1 cellular context compared by ENCODE assay signal in genomic region chr13:96053003-96053703, GRCh38.
TF ChIP-seq lines count a peak whose summit lies in the region.

A gene with protein sequence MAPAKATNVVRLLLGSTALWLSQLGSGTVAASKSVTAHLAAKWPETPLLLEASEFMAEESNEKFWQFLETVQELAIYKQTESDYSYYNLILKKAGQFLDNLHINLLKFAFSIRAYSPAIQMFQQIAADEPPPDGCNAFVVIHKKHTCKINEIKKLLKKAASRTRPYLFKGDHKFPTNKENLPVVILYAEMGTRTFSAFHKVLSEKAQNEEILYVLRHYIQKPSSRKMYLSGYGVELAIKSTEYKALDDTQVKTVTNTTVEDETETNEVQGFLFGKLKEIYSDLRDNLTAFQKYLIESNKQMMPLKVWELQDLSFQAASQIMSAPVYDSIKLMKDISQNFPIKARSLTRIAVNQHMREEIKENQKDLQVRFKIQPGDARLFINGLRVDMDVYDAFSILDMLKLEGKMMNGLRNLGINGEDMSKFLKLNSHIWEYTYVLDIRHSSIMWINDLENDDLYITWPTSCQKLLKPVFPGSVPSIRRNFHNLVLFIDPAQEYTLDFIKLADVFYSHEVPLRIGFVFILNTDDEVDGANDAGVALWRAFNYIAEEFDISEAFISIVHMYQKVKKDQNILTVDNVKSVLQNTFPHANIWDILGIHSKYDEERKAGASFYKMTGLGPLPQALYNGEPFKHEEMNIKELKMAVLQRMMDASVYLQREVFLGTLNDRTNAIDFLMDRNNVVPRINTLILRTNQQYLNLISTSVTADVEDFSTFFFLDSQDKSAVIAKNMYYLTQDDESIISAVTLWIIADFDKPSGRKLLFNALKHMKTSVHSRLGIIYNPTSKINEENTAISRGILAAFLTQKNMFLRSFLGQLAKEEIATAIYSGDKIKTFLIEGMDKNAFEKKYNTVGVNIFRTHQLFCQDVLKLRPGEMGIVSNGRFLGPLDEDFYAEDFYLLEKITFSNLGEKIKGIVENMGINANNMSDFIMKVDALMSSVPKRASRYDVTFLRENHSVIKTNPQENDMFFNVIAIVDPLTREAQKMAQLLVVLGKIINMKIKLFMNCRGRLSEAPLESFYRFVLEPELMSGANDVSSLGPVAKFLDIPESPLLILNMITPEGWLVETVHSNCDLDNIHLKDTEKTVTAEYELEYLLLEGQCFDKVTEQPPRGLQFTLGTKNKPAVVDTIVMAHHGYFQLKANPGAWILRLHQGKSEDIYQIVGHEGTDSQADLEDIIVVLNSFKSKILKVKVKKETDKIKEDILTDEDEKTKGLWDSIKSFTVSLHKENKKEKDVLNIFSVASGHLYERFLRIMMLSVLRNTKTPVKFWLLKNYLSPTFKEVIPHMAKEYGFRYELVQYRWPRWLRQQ (N-terminal part only) (minus strand): TSS chr13:96053401. CDS start chr13:96053312, 89 bp downstream.

TF ChIP-seq in GM12878, 131 proteins besides CTCF, POLR2A, EP300 and RAD21 (continued from another document and continues in another):
- TF ChIP-seq MLLT1 (IDR thresholded peaks at IDR 0.05) (no peak), MYB (IDR thresholded peaks at IDR 0.05; ENCODE audit: borderline replicate concordance, low read depth, low read length) (no peak), RFX5 (IDR thresholded peaks at IDR 0.05; ENCODE audit: low read depth, low read length) (no peak), ZNF24 (IDR thresholded peaks at IDR 0.05) (no peak), GATAD2B (conservative IDR thresholded peaks at IDR 0.05; ENCODE audit: low read depth) (peak; percentile 95), YBX1 (IDR thresholded peaks at IDR 0.05) (no peak), BCL11A (IDR thresholded peaks at IDR 0.05; ENCODE audit: low read depth, low read length) (no peak), CBX5 (IDR thresholded peaks at IDR 0.05; ENCODE audit: low read depth) (no peak; the same call in 1 of the 2 replicates), NKRF (conservative IDR thresholded peaks at IDR 0.05) (peak; percentile 89), BMI1 (IDR thresholded peaks at IDR 0.05; ENCODE audit: borderline replicate concordance) (no peak), POLR2AphosphoS5 (IDR thresholded peaks at IDR 0.05; ENCODE audit: low read length) (peak; percentile 86), TARDBP (IDR thresholded peaks at IDR 0.05; ENCODE audit: borderline replicate concordance) (0 out of 2 replicates have a peak, but pooled peaks have one; percentile 30), KDM1A (IDR thresholded peaks at IDR 0.05; ENCODE audit: borderline replicate concordance) (no peak), CHD1 (IDR thresholded peaks at IDR 0.05; ENCODE audit: low read depth, low read length) (no peak), NFXL1 (IDR thresholded peaks at IDR 0.05; ENCODE audit: borderline replicate concordance) (no peak), FOXM1 (IDR thresholded peaks at IDR 0.05; ENCODE audit: low read depth, low read length) (no peak), REST (IDR thresholded peaks at IDR 0.05; ENCODE audit: low read depth, low read length) (no peak), RCOR1 (conservative IDR thresholded peaks at IDR 0.05; ENCODE audit: low read depth, low read length) (no peak), PAX5 (IDR thresholded peaks at IDR 0.05; ENCODE audit: borderline replicate concordance, low read depth, low read length) (peak; percentile 54; the same call in 1 of the 2 replicates), MTA2 (IDR thresholded peaks at IDR 0.05; ENCODE audit: low read depth) (no peak), ATF2 (IDR thresholded peaks at IDR 0.05; ENCODE audit: low read length) (no peak), NR2C1 (IDR thresholded peaks at IDR 0.05) (no peak), SUPT20H (IDR thresholded peaks at IDR 0.05; ENCODE audit: borderline replicate concordance, control insufficient read depth, low read depth, low read length) (no peak), SMAD5 (IDR thresholded peaks at IDR 0.05; ENCODE audit: low read depth) (peak; percentile 9; the same call in 1 of the 2 replicates), NFYA (IDR thresholded peaks at IDR 0.05; ENCODE audit: borderline replicate concordance, low read depth, low read length) (no peak), NR2C2 (IDR thresholded peaks at IDR 0.05; ENCODE audit: borderline replicate concordance, control insufficient read depth, insufficient read length, low read depth) (no peak), ZBTB33 (IDR thresholded peaks at IDR 0.05) (no peak), IKZF1 (conservative IDR thresholded peaks at IDR 0.05) (peak; percentile 68), NR2F1 (conservative IDR thresholded peaks at IDR 0.05) (0 out of 2 replicates have a peak, but pooled peaks have one; percentile 13), STAT1 (conservative IDR thresholded peaks at IDR 0.05) (0 out of 2 replicates have a peak, but pooled peaks have one; percentile 22), TAF1 (IDR thresholded peaks at IDR 0.05; ENCODE audit: borderline replicate concordance, low read depth, low read length) (no peak), EZH2 (IDR thresholded peaks at IDR 0.05; ENCODE audit: borderline replicate concordance, control insufficient read depth, low read depth, low read length) (no peak), TBL1XR1 (IDR thresholded peaks at IDR 0.05; ENCODE audit: low read depth, low read length) (no peak), BCL3 (IDR thresholded peaks at IDR 0.05; ENCODE audit: borderline replicate concordance, insufficient read depth, low read depth, low read length, poor library complexity, severe bottlenecking) (no peak), ZBED1 (IDR thresholded peaks at IDR 0.05; ENCODE audit: borderline replicate concordance) (no peak), TCF7 (IDR thresholded peaks at IDR 0.05; ENCODE audit: borderline replicate concordance) (no peak)
- TF ChIP-seq, protein P1, sequence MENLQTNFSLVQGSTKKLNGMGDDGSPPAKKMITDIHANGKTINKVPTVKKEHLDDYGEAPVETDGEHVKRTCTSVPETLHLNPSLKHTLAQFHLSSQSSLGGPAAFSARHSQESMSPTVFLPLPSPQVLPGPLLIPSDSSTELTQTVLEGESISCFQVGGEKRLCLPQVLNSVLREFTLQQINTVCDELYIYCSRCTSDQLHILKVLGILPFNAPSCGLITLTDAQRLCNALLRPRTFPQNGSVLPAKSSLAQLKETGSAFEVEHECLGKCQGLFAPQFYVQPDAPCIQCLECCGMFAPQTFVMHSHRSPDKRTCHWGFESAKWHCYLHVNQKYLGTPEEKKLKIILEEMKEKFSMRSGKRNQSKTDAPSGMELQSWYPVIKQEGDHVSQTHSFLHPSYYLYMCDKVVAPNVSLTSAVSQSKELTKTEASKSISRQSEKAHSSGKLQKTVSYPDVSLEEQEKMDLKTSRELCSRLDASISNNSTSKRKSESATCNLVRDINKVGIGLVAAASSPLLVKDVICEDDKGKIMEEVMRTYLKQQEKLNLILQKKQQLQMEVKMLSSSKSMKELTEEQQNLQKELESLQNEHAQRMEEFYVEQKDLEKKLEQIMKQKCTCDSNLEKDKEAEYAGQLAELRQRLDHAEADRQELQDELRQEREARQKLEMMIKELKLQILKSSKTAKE (IDR thresholded peaks at IDR 0.05; ENCODE audit: low read depth, poor library complexity, severe bottlenecking), result no peak
- TF ChIP-seq, protein P2, sequence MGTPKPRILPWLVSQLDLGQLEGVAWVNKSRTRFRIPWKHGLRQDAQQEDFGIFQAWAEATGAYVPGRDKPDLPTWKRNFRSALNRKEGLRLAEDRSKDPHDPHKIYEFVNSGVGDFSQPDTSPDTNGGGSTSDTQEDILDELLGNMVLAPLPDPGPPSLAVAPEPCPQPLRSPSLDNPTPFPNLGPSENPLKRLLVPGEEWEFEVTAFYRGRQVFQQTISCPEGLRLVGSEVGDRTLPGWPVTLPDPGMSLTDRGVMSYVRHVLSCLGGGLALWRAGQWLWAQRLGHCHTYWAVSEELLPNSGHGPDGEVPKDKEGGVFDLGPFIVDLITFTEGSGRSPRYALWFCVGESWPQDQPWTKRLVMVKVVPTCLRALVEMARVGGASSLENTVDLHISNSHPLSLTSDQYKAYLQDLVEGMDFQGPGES (IDR thresholded peaks at IDR 0.05), result no peak
- TF ChIP-seq, protein P3, sequence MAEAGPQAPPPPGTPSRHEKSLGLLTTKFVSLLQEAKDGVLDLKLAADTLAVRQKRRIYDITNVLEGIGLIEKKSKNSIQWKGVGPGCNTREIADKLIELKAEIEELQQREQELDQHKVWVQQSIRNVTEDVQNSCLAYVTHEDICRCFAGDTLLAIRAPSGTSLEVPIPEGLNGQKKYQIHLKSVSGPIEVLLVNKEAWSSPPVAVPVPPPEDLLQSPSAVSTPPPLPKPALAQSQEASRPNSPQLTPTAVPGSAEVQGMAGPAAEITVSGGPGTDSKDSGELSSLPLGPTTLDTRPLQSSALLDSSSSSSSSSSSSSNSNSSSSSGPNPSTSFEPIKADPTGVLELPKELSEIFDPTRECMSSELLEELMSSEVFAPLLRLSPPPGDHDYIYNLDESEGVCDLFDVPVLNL (IDR thresholded peaks at IDR 0.05; ENCODE audit: low read depth, low read length), result peak; percentile 66; the same call in 1 of the 2 replicates
